ENCODE assay signal across 14 cellular contexts in the genomic region with DNA sequence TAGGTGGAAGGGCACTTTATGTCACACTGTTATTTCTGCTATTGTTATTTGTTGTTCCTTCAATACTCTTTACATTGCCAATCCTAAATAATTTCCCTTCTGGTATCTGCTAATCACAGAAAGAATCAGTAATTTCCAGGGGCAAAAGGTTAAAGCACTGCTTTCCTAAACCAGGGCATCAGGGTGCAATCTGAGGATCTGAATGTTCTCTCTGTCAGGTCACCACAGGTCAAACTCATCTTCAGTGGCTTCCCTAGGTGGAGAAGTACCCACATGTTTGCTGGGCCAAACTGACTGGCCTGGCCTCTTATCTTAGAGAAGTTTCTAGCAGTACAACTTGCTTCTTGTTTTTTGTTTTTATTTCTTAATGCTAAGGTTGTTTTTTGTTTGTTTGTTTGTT.
A peak's percentile ranks its signal among the peaks of the same experiment; 100 is the strongest.
DNase-seq lines count a peak whose midpoint lies in the region; ATAC-seq and TF ChIP-seq lines count a peak whose summit lies in the region.
"Had no signal": no experiment of that assay in that cellular context is flagged by ENCODE, and none has a peak within 500 bp of the region (broad histone marks: within the 10 kb centered on the region; RNA-seq: fewer than 3 reads in every experiment).

No MANE protein-coding gene starts in this region.

- no peak overlapping the region for H2AFZ ChIP-seq in osteoblast (ENCODE audit: low read length)

- peaks cover 35 to 81% (median 69%) of the 10 kb centered on the region in 10 experiments for H3K4me1 ChIP-seq in BLaER1 treated with 17β-estradiol and CSF1 and Interleukin-3, amounts not matched to agents 10 nM and 100 nM
- peaks cover 47% of the 10 kb centered on the region for H3K4me1 ChIP-seq in CD8-positive, alpha-beta memory T cell (ENCODE audit: insufficient read depth, low read length)
- no peaks in the 10 kb centered on the region for H3K4me1 ChIP-seq in osteoblast (ENCODE audit: insufficient read depth, low read length)

- peaks cover 0 to 37% (median 16%) of the 10 kb centered on the region in 11 experiments; a peak in 12 of 22 replicates for H3K9me3 ChIP-seq in BLaER1 treated with 17β-estradiol and CSF1 and Interleukin-3, amounts not matched to agents 10 nM and 100 nM (replicated peaks in 1 of 11)
- no peaks in the 10 kb centered on the region for H3K9me3 ChIP-seq in CD8-positive, alpha-beta memory T cell (ENCODE audit: low read length)
- H3K9me3 ChIP-seq in osteoblast (ENCODE audit: low read depth, low read length) = no peaks in the 10 kb centered on the region
- H3K9me3 ChIP-seq: gastroesophageal sphincter had no signal

- no peak for TF ChIP-seq CTCF in osteoblast (IDR thresholded peaks at IDR 0.05; ENCODE audit: extremely low read depth, low read depth, low read length)

- peak overlapping the region in 9 of 11 experiments; percentile 10 to 65 (median 55); a peak in 12 of 22 replicates for H3K9ac ChIP-seq in BLaER1 treated with 17β-estradiol and CSF1 and Interleukin-3, amounts not matched to agents 10 nM and 100 nM

- peaks cover 0 to 69% (median 35%) of the 10 kb centered on the region in 11 experiments; a peak in 17 of 22 replicates for H3K36me3 ChIP-seq in BLaER1 treated with 17β-estradiol and CSF1 and Interleukin-3, amounts not matched to agents 10 nM and 100 nM
- H3K36me3 ChIP-seq in CD8-positive, alpha-beta memory T cell (ENCODE audit: insufficient read depth, low read length) = peaks cover 6% of the 10 kb centered on the region
- H3K36me3 ChIP-seq in osteoblast (ENCODE audit: insufficient read depth, low read length) = no peaks in the 10 kb centered on the region
- H3K36me3 ChIP-seq: gastroesophageal sphincter had no signal

- H3K27me3 Mint-ChIP-seq in CD8-positive, alpha-beta memory T cell = no peaks in the 10 kb centered on the region
- H3K27me3 Mint-ChIP-seq in activated naive CD8-positive, alpha-beta T cell treated with anti-CD3 and anti-CD28 coated beads, Interleukin-2, amount 10 ng/mL, durations not matched to agents 7 days and 5 days = no peaks in the 10 kb centered on the region

- ATAC-seq in activated naive CD8-positive, alpha-beta T cell treated with anti-CD3 and anti-CD28 coated beads, Interleukin-2, amount 10 ng/mL, durations not matched to agents 7 days and 5 days (ENCODE audit: low read depth) = no peak
- ATAC-seq in GM18502 (IDR thresholded peaks at IDR 0.05; ENCODE audit: poor library complexity, unreplicated experiment) (no peak), HG02623 (IDR thresholded peaks at IDR 0.05; ENCODE audit: unreplicated experiment) (no peak)
- ATAC-seq: gastroesophageal sphincter had no signal

- POLR2A ChIA-PET in CD8-positive, alpha-beta memory T cell (lab: Charles Lee) = no interaction called here
- POLR2A ChIA-PET in activated naive CD8-positive, alpha-beta T cell treated with anti-CD3 and anti-CD28 coated beads, Interleukin-2, amount 10 ng/mL, durations not matched to agents 7 days and 5 days (lab: Charles Lee) = interaction anchor here (0.6 to 1.8 kb wide), 9 partner anchors 50 to 352 kb away, joined by 3 to 6 read pairs (median 4); no protein-coding TSS in a partner anchor

- no peaks in the 10 kb centered on the region for H3K9me3 Mint-ChIP-seq in CD8-positive, alpha-beta memory T cell
- no peaks in the 10 kb centered on the region for H3K9me3 Mint-ChIP-seq in activated naive CD8-positive, alpha-beta T cell treated with anti-CD3 and anti-CD28 coated beads, Interleukin-2, amount 10 ng/mL, durations not matched to agents 7 days and 5 days

- H3K27ac ChIP-seq in BLaER1 treated with 17β-estradiol and CSF1 and Interleukin-3, amounts not matched to agents 10 nM and 100 nM = peak overlapping the region; percentile 19 to 73 (median 62); a peak in 20 of 22 replicates
- no peak overlapping the region for H3K27ac ChIP-seq in CD8-positive, alpha-beta memory T cell (ENCODE audit: low read depth, low read length)
- no peak overlapping the region for H3K27ac ChIP-seq in osteoblast (ENCODE audit: low read depth, low read length)
- H3K27ac ChIP-seq: C4-2B had no signal

- CTCF ChIA-PET in CD8-positive, alpha-beta memory T cell (lab: Charles Lee) = interaction anchor here (1.0 to 4.2 kb wide), 9 partner anchors 8 to 212 kb away, joined by 3 to 42 read pairs (median 4); no protein-coding TSS in a partner anchor

- no peak for DNase-seq in CD8-positive, alpha-beta memory T cell
- DNase-seq in activated naive CD8-positive, alpha-beta T cell treated with anti-CD3 and anti-CD28 coated beads, Interleukin-2, amount 10 ng/mL, durations not matched to agents 7 days and 5 days = no peak
- DNase-seq in osteoblast (ENCODE audit: insufficient read length, low spot score, missing footprints) (peak; percentile 5), DMS 273 (lab: John Stamatoyannopoulos, UW; ENCODE audit: unreplicated experiment) (no peak)
- DNase-seq: mesenchymal stem cell, MV-4-11, NCI-H2107, NCI-H82, T-helper 9 cell had no signal

- H3K27me3 ChIP-seq in BLaER1 treated with 17β-estradiol and CSF1 and Interleukin-3, amounts not matched to agents 10 nM and 100 nM = no peaks in the 10 kb centered on the region
- H3K27me3 ChIP-seq in CD8-positive, alpha-beta memory T cell (ENCODE audit: insufficient read depth, low read length, poor library complexity, severe bottlenecking) = no peaks in the 10 kb centered on the region
- H3K27me3 ChIP-seq in osteoblast (ENCODE audit: insufficient read depth, low read length) = no peaks in the 10 kb centered on the region
- H3K27me3 ChIP-seq: gastroesophageal sphincter had no signal

- peaks cover 56 to 65% (median 63%) of the 10 kb centered on the region in 3 donors for H3K4me1 Mint-ChIP-seq in CD8-positive, alpha-beta memory T cell
- peaks cover 23% of the 10 kb centered on the region for H3K4me1 Mint-ChIP-seq in activated naive CD8-positive, alpha-beta T cell treated with anti-CD3 and anti-CD28 coated beads, Interleukin-2, amount 10 ng/mL, durations not matched to agents 7 days and 5 days

- peak overlapping the region; percentile 83 to 98 (median 92) for H3K27ac Mint-ChIP-seq in CD8-positive, alpha-beta memory T cell
- peak overlapping the region; percentile 93 for H3K27ac Mint-ChIP-seq in activated naive CD8-positive, alpha-beta T cell treated with anti-CD3 and anti-CD28 coated beads, Interleukin-2, amount 10 ng/mL, durations not matched to agents 7 days and 5 days

- no peaks in the 10 kb centered on the region for H3K79me2 ChIP-seq in osteoblast (ENCODE audit: insufficient read depth, low read length)

- H3K4me3 Mint-ChIP-seq in CD8-positive, alpha-beta memory T cell = peak overlapping the region; percentile 66 to 91 (median 84)
- H3K4me3 Mint-ChIP-seq in activated naive CD8-positive, alpha-beta T cell treated with anti-CD3 and anti-CD28 coated beads, Interleukin-2, amount 10 ng/mL, durations not matched to agents 7 days and 5 days = peak overlapping the region; percentile 88

- 0 out of 22 replicates have a peak, but pooled peaks cover 0 to 6% (median 0%) of the 10 kb centered on the region in 11 experiments for H4K20me1 ChIP-seq in BLaER1 treated with 17β-estradiol and CSF1 and Interleukin-3, amounts not matched to agents 10 nM and 100 nM
- H4K20me1 ChIP-seq in osteoblast (ENCODE audit: insufficient read depth, low read length) = no peaks in the 10 kb centered on the region

- H3K4me3 ChIP-seq in BLaER1 treated with 17β-estradiol and CSF1 and Interleukin-3, amounts not matched to agents 10 nM and 100 nM = 0 out of 20 replicates have a peak overlapping the region, but pooled peaks of 1 of the 10 experiments have one; percentile 15
- no peak overlapping the region for H3K4me3 ChIP-seq in CD8-positive, alpha-beta memory T cell (ENCODE audit: low read length)
- no peak overlapping the region for H3K4me3 ChIP-seq in osteoblast (ENCODE audit: insufficient read depth, low read length)

- peak overlapping the region; percentile 52 to 89 (median 71) for H3K4me2 ChIP-seq in BLaER1 treated with 17β-estradiol and CSF1 and Interleukin-3, amounts not matched to agents 10 nM and 100 nM
- no peak overlapping the region for H3K4me2 ChIP-seq in osteoblast (ENCODE audit: insufficient read depth, low read length)

- peaks cover 4 to 23% (median 12%) of the 10 kb centered on the region in 3 donors for H3K36me3 Mint-ChIP-seq in CD8-positive, alpha-beta memory T cell
- peaks cover 14% of the 10 kb centered on the region for H3K36me3 Mint-ChIP-seq in activated naive CD8-positive, alpha-beta T cell treated with anti-CD3 and anti-CD28 coated beads, Interleukin-2, amount 10 ng/mL, durations not matched to agents 7 days and 5 days

Comparison
In these comparisons a context has a peak if more than half of its experiments do, and no peak if none do; other contexts are left out.
1. H3K27ac ChIP-seq: peak in BLaER1 treated with 17β-estradiol and CSF1 and Interleukin-3, amounts not matched to agents 10 nM and 100 nM (11 of 11); none in CD8-positive, alpha-beta memory T cell (single experiment) and osteoblast (single experiment).